8 cellular contexts compared by ENCODE assay signal in genomic region chr1:174990382-174990999, GRCh38. TPM values are rescaled to one million over a fixed set of nuclear protein-coding genes. Genes with fewer than 3 reads are reported as not detected.
DNase-seq lines count a peak whose midpoint lies in the region; ATAC-seq and TF ChIP-seq lines count a peak whose summit lies in the region.

No MANE protein-coding gene starts in this region.

- no peak for TF ChIP-seq POLR2A in NB4 (IDR thresholded peaks at IDR 0.05; ENCODE audit: extremely low read depth, insufficient read length)

- no peak for ATAC-seq in activated naive CD8-positive, alpha-beta T cell treated with anti-CD3 and anti-CD28 coated beads, Interleukin-2, amount 50 U/mL, for 24 hours
- ATAC-seq in HG02970 (IDR thresholded peaks at IDR 0.05; ENCODE audit: low FRiP score, unreplicated experiment), result no peak

- H3K4me3 Mint-ChIP-seq in activated CD4-positive, alpha-beta T cell treated with anti-CD3 and anti-CD28 coated beads, Interleukin-2, amount 10 ng/mL, durations not matched to agents 7 days and 5 days, result peak overlapping the region; percentile 76
- H3K4me3 Mint-ChIP-seq in activated naive CD8-positive, alpha-beta T cell treated with anti-CD3 and anti-CD28 coated beads, Interleukin-2, amount 50 U/mL, for 24 hours, result peak overlapping the region; percentile 81

- no peaks in the 10 kb centered on the region for H3K27me3 ChIP-seq in subcutaneous abdominal adipose tissue (ENCODE audit: control insufficient read depth in 5 of 5, insufficient read depth in 4 of 5, low read length in 5 of 5)

- peaks cover 0 to 3% (median 0%) of the 10 kb centered on the region in 5 donors for H3K36me3 ChIP-seq in subcutaneous abdominal adipose tissue (ENCODE audit: control insufficient read depth in 5 of 5, insufficient read depth in 5 of 5, low read length in 5 of 5)

- H3K27ac ChIP-seq in subcutaneous abdominal adipose tissue (ENCODE audit: low read depth, low read length), result peak overlapping the region; percentile 71

- CTCF ChIA-PET in activated CD4-positive, alpha-beta T cell treated with anti-CD3 and anti-CD28 coated beads, Interleukin-2, amount 10 ng/mL, durations not matched to agents 7 days and 5 days (lab: Charles Lee), result interaction anchor here (1.4 to 2.0 kb wide), 2 partner anchors 14 to 15 kb away, joined by 5 to 6 read pairs; no protein-coding TSS in a partner anchor

- H3K9me3 ChIP-seq in subcutaneous abdominal adipose tissue (ENCODE audit: control insufficient read depth in 5 of 5, low read length in 5 of 5), result no peaks in the 10 kb centered on the region

- H3K36me3 Mint-ChIP-seq in activated CD4-positive, alpha-beta T cell treated with anti-CD3 and anti-CD28 coated beads, Interleukin-2, amount 10 ng/mL, durations not matched to agents 7 days and 5 days (ENCODE audit: low read depth), result peaks cover 39% of the 10 kb centered on the region
- peaks cover 5% of the 10 kb centered on the region for H3K36me3 Mint-ChIP-seq in activated naive CD8-positive, alpha-beta T cell treated with anti-CD3 and anti-CD28 coated beads, Interleukin-2, amount 50 U/mL, for 24 hours (ENCODE audit: low read depth)

- H3K4me3 ChIP-seq in NB4 (ENCODE audit: low read depth, low read length) (peak overlapping the region; percentile 71), subcutaneous abdominal adipose tissue (ENCODE audit: low read depth in 1 of 5, low read length in 5 of 5) (peak overlapping the region; percentile 78 to 88 (median 83))

- H3K9ac ChIP-seq in subcutaneous abdominal adipose tissue (ENCODE audit: low read length in 5 of 5), result peak overlapping the region; percentile 85 to 97 (median 88)

- peak overlapping the region; percentile 93 for H3K27ac Mint-ChIP-seq in activated CD4-positive, alpha-beta T cell treated with anti-CD3 and anti-CD28 coated beads, Interleukin-2, amount 10 ng/mL, durations not matched to agents 7 days and 5 days
- peak overlapping the region; percentile 89 for H3K27ac Mint-ChIP-seq in activated naive CD8-positive, alpha-beta T cell treated with anti-CD3 and anti-CD28 coated beads, Interleukin-2, amount 50 U/mL, for 24 hours

- POLR2A ChIA-PET in activated CD4-positive, alpha-beta T cell treated with anti-CD3 and anti-CD28 coated beads, Interleukin-2, amount 10 ng/mL, durations not matched to agents 7 days and 5 days (lab: Charles Lee), result no interaction called here

- H3K4me1 ChIP-seq in subcutaneous abdominal adipose tissue (ENCODE audit: control insufficient read depth in 5 of 5, insufficient read depth in 5 of 5, low read length in 5 of 5), result peaks cover 0 to 19% (median 13%) of the 10 kb centered on the region in 5 donors

- H3K27me3 Mint-ChIP-seq in activated CD4-positive, alpha-beta T cell treated with anti-CD3 and anti-CD28 coated beads, Interleukin-2, amount 10 ng/mL, durations not matched to agents 7 days and 5 days, result no peaks in the 10 kb centered on the region
- no peaks in the 10 kb centered on the region for H3K27me3 Mint-ChIP-seq in activated naive CD8-positive, alpha-beta T cell treated with anti-CD3 and anti-CD28 coated beads, Interleukin-2, amount 50 U/mL, for 24 hours

- no peak for TF ChIP-seq CTCF in NB4 (IDR thresholded peaks at IDR 0.05; ENCODE audit: low read depth, low read length)

- no peaks in the 10 kb centered on the region for H3K9me3 Mint-ChIP-seq in activated CD4-positive, alpha-beta T cell treated with anti-CD3 and anti-CD28 coated beads, Interleukin-2, amount 10 ng/mL, durations not matched to agents 7 days and 5 days
- H3K9me3 Mint-ChIP-seq in activated naive CD8-positive, alpha-beta T cell treated with anti-CD3 and anti-CD28 coated beads, Interleukin-2, amount 50 U/mL, for 24 hours, result no peaks in the 10 kb centered on the region

- peaks cover 32% of the 10 kb centered on the region for H3K4me1 Mint-ChIP-seq in activated CD4-positive, alpha-beta T cell treated with anti-CD3 and anti-CD28 coated beads, Interleukin-2, amount 10 ng/mL, durations not matched to agents 7 days and 5 days
- peaks cover 25% of the 10 kb centered on the region for H3K4me1 Mint-ChIP-seq in activated naive CD8-positive, alpha-beta T cell treated with anti-CD3 and anti-CD28 coated beads, Interleukin-2, amount 50 U/mL, for 24 hours

- DNase-seq in activated CD4-positive, alpha-beta T cell treated with anti-CD3 and anti-CD28 coated beads, Interleukin-2, amount 10 ng/mL, durations not matched to agents 7 days and 5 days, result no peak
- no peak for DNase-seq in activated CD4-positive, alpha-beta T cell treated with anti-CD3 and anti-CD28 coated beads, Interleukin-2, amount 50 U/mL, for 1 hour
- peak; percentile 60 for DNase-seq in NB4 (ENCODE audit: low read depth)
- DNase-seq in activated naive CD8-positive, alpha-beta T cell treated with anti-CD3 and anti-CD28 coated beads, Interleukin-2, amount 50 U/mL, for 24 hours, result no peak
- DNase-seq in inferior parietal cortex (ENCODE audit: extremely low spot score), result peak; percentile 61
- no peak for DNase-seq in stimulated activated CD4-positive, alpha-beta T cell treated with anti-CD3 and anti-CD28 coated beads, Interleukin-2, amount 100 ng/mL, for 48 hours

RNA-seq across cellular contexts. Expression of gene CACYBP, which starts 9.3 kb away (rescaled TPM):
- 100 to 1,000 TPM; 198 to 207 TPM for total RNA-seq in activated CD4-positive, alpha-beta T cell treated with anti-CD3 and anti-CD28 coated beads, Interleukin-2, amount 10 ng/mL, durations not matched to agents 7 days and 5 days

RNA-seq across cellular contexts. Expression of gene MRPS14, which starts 32.7 kb away (rescaled TPM):
- total RNA-seq in activated CD4-positive, alpha-beta T cell treated with anti-CD3 and anti-CD28 coated beads, Interleukin-2, amount 10 ng/mL, durations not matched to agents 7 days and 5 days, result 10 to 100 TPM; 34.5 to 34.6 TPM

Comparison
In these comparisons a context has a peak if more than half of its experiments do, and no peak if none do; other contexts are left out.
1. DNase-seq: peak in NB4 (single experiment) and inferior parietal cortex (single experiment); none in activated CD4-positive, alpha-beta T cell treated with anti-CD3 and anti-CD28 coated beads, Interleukin-2, amount 10 ng/mL, durations not matched to agents 7 days and 5 days (single experiment), activated CD4-positive, alpha-beta T cell treated with anti-CD3 and anti-CD28 coated beads, Interleukin-2, amount 50 U/mL, for 1 hour (single experiment), activated naive CD8-positive, alpha-beta T cell treated with anti-CD3 and anti-CD28 coated beads, Interleukin-2, amount 50 U/mL, for 24 hours (single experiment) and stimulated activated CD4-positive, alpha-beta T cell treated with anti-CD3 and anti-CD28 coated beads, Interleukin-2, amount 100 ng/mL, for 48 hours (0 of 2).